ENCODE assay signal across 16 cellular contexts in the genomic region with DNA sequence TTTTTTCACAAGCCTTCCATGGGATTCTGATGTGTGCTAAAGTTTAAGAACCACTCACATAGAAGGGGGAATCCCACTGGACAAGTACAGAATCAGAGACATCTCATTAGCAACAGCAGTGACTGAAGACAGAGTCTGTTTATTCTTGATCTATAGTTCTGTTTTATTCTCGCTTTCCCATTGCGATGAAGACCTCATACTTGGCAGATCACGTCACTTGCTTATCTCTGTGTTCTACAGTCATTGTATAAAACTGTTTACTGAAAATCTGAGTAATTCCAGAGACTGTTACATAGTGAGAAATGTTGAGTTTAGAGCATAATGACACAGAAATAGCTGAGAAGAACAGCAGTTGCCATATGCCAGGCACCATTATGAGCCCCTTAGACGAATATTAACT.
DNase-seq lines count a peak whose midpoint lies in the region; ATAC-seq and TF ChIP-seq lines count a peak whose summit lies in the region.
"Had no signal": no experiment of that assay in that cellular context is flagged by ENCODE, and none has a peak within 500 bp of the region (broad histone marks: within the 10 kb centered on the region; RNA-seq: fewer than 3 reads in every experiment).

No MANE protein-coding gene starts in this region.

- peaks cover 9% of the 10 kb centered on the region for H3K4me1 Mint-ChIP-seq in activated T-cell treated with anti-CD3 and anti-CD28 coated beads, Interleukin-2, amount 50 U/mL, for 72 hours (ENCODE audit: low read depth)
- H3K4me1 Mint-ChIP-seq: activated CD4-positive, alpha-beta T cell treated with anti-CD3 and anti-CD28 coated beads, Interleukin-2, amount 10 ng/mL, durations not matched to agents 24 days and 14 days had no signal

- peak overlapping the region; percentile 57 for H3K27ac Mint-ChIP-seq in activated T-cell treated with anti-CD3 and anti-CD28 coated beads, Interleukin-2, amount 50 U/mL, for 72 hours
- H3K27ac Mint-ChIP-seq: activated CD4-positive, alpha-beta T cell treated with anti-CD3 and anti-CD28 coated beads, Interleukin-2, amount 10 ng/mL, durations not matched to agents 24 days and 14 days; activated naive CD8-positive, alpha-beta T cell had no signal

- no peak overlapping the region for H3K4me3 Mint-ChIP-seq in activated T-cell treated with anti-CD3 and anti-CD28 coated beads, Interleukin-2, amount 50 U/mL, for 72 hours
- H3K4me3 Mint-ChIP-seq: activated CD4-positive, alpha-beta T cell treated with anti-CD3 and anti-CD28 coated beads, Interleukin-2, amount 10 ng/mL, durations not matched to agents 24 days and 14 days; activated naive CD8-positive, alpha-beta T cell had no signal

- H3K27me3 ChIP-seq in uterus: no peaks in the 10 kb centered on the region
- H3K27me3 ChIP-seq: heart left ventricle had no signal

- no peak overlapping the region for H3K4me3 ChIP-seq in uterus
- H3K4me3 ChIP-seq: heart left ventricle had no signal

- H3K36me3 Mint-ChIP-seq in activated T-cell treated with anti-CD3 and anti-CD28 coated beads, Interleukin-2, amount 50 U/mL, for 72 hours (ENCODE audit: insufficient read depth in 2 of 2): peaks cover 2% of the 10 kb centered on the region in 2 donors

- DNase-seq in activated T-cell treated with anti-CD3 and anti-CD28 coated beads, Interleukin-2, amount 50 U/mL, for 72 hours: no peak
- no peak for DNase-seq in activated T-cell treated with anti-CD3 and anti-CD28 coated beads, Interleukin-2, amount 50 U/mL, for 1 hour
- peak; percentile 98 for DNase-seq in amniotic epithelial cell (ENCODE audit: low read depth)
- peak; percentile 76 for DNase-seq in hepatic stellate cell (ENCODE audit: low spot score)
- DNase-seq in uterus: no peak
- no peak for DNase-seq in KBM-7
- no peak for DNase-seq in T-helper 9 cell
- DNase-seq: activated CD4-positive, alpha-beta T cell treated with anti-CD3 and anti-CD28 coated beads, Interleukin-2, amount 10 ng/mL, durations not matched to agents 24 days and 14 days; activated T-cell treated with anti-CD3 and anti-CD28 coated beads for 4 hours; cerebellar nuclear complex; GF-D8; heart left ventricle; NCI-H82 had no signal

- in situ Hi-C loops in KBM-7 (cut with MboI; ENCODE audit: low pct_unique_long_range_greater_than_20kb, low sequenced_read_pairs): no loop called here

- peak overlapping the region; percentile 71 to 84 for H3K27ac ChIP-seq in uterus

- no peak for TF ChIP-seq POLR2A in uterus (IDR thresholded peaks at IDR 0.05)

- peak in 1 of 2 donors; percentile 64 for ATAC-seq in activated T-cell treated with anti-CD3 and anti-CD28 coated beads, Interleukin-2, amount 50 U/mL, for 72 hours (replicated peaks in 1 of 2)
- ATAC-seq in HG03571 (IDR thresholded peaks at IDR 0.05; ENCODE audit: unreplicated experiment): no peak

- intact Hi-C loops in uterus (cut with DNase I; ENCODE audit: low total_unique reads): no loop called here

- H3K9me3 Mint-ChIP-seq in activated T-cell treated with anti-CD3 and anti-CD28 coated beads, Interleukin-2, amount 50 U/mL, for 72 hours: peaks cover 2 to 5% of the 10 kb centered on the region in 2 donors

- no peaks in the 10 kb centered on the region for H3K9me3 ChIP-seq in uterus
- H3K9me3 ChIP-seq: heart left ventricle had no signal

- H3K27me3 Mint-ChIP-seq in activated T-cell treated with anti-CD3 and anti-CD28 coated beads, Interleukin-2, amount 50 U/mL, for 72 hours (ENCODE audit: low read depth): peaks cover 7% of the 10 kb centered on the region
- H3K27me3 Mint-ChIP-seq: activated CD4-positive, alpha-beta T cell treated with anti-CD3 and anti-CD28 coated beads, Interleukin-2, amount 10 ng/mL, durations not matched to agents 24 days and 14 days; activated naive CD8-positive, alpha-beta T cell; progenitor cell of endocrine pancreas had no signal

- no peak for TF ChIP-seq CTCF in uterus (IDR thresholded peaks at IDR 0.05)

- H3K4me1 ChIP-seq in uterus: peaks cover 6 to 15% of the 10 kb centered on the region in 2 donors

- H3K36me3 ChIP-seq in uterus: no peaks in the 10 kb centered on the region

Comparison
In these comparisons a context has a peak if more than half of its experiments do, and no peak if none do; other contexts are left out.
1. DNase-seq: peak in amniotic epithelial cell (single experiment) and hepatic stellate cell (single experiment); none in activated T-cell treated with anti-CD3 and anti-CD28 coated beads, Interleukin-2, amount 50 U/mL, for 72 hours (0 of 2), activated T-cell treated with anti-CD3 and anti-CD28 coated beads, Interleukin-2, amount 50 U/mL, for 1 hour (single experiment), uterus (0 of 2), KBM-7 (single experiment) and T-helper 9 cell (single experiment).